In the genomic region with DNA sequence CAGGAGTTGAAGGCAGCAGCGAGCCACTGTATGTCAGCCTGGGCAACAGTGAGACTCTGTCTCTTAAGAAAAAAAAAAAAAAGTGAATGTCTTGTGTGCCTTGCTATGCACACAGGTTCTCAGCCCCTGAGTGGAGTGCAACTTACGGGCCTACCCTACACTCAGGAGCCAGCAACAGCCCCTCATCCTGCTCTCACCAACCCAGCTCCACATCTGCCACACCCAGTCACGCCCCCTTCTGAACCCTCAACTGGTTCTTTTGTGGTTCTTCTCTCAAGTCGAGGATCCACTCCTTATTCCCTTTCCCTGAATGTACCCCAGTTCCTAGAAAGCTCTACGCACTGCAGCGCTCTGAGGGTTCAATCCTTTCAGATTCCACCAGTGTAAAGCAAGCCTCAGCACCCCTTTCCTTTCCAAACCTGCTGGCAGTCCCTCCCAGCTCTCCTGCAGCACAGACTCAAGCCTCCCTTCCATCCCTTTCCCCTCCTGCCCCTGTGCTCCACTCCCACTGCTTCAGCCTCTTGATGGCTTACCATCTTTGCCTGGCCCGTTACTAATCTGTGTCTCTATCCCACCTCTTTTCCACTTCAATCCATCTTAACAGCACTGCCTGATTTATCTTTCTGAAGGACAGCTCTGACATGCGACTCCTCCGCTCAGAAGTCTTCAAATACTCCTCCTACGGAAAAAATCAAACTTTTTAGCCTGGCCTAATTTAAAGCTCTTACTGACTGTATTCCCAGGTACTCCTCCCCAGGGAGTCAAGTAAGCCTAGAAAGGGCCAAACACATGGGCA, we compare ENCODE assay signal across 16 cellular contexts. TPM values are rescaled to one million over a fixed set of nuclear protein-coding genes. Genes with fewer than 3 reads are reported as not detected.
A peak's percentile ranks its signal among the peaks of the same experiment; 100 is the strongest.
DNase-seq lines count a peak whose midpoint lies in the region; ATAC-seq and TF ChIP-seq lines count a peak whose summit lies in the region.
"Had no signal": no experiment of that assay in that cellular context is flagged by ENCODE, and none has a peak within 500 bp of the region (broad histone marks: within the 10 kb centered on the region; RNA-seq: fewer than 3 reads in every experiment).

No MANE protein-coding gene starts in this region.

- no peak overlapping the region for H4K8ac ChIP-seq in neuronal stem cell (ENCODE audit: low read depth, low read length)

- no peak for ATAC-seq in CD4-positive, CD25-positive, alpha-beta regulatory T cell (ENCODE audit: low read depth in 2 of 2)
- ATAC-seq in PC-3, result no peak

- no peak for TF ChIP-seq POLR2A in tibial nerve (IDR thresholded peaks at IDR 0.05)

- no peak overlapping the region for H3K23ac ChIP-seq in neuronal stem cell (ENCODE audit: low read depth, low read length, poor library complexity)

- H3K4me2 ChIP-seq in PC-3 (ENCODE audit: low read length), result peak overlapping the region; percentile 35
- no peak overlapping the region for H3K4me2 ChIP-seq in neuronal stem cell (ENCODE audit: insufficient read depth, low read length, poor library complexity, severe bottlenecking)

- H3K4ac ChIP-seq in neuronal stem cell (ENCODE audit: low read length), result no peak overlapping the region

- H3K36me3 ChIP-seq in CD4-positive, CD25-positive, alpha-beta regulatory T cell (ENCODE audit: control insufficient read depth, insufficient read depth, low read length), result peaks cover 12% of the 10 kb centered on the region
- H3K36me3 ChIP-seq in PC-3 (ENCODE audit: low read depth, low read length) (peaks cover 22% of the 10 kb centered on the region), neuronal stem cell (replicated peaks in 1 of 2; ENCODE audit: control insufficient read depth in 2 of 2, insufficient read depth in 2 of 2, low read length in 2 of 2) (peaks cover 7 to 71% of the 10 kb centered on the region in 2 donors), tibial nerve (peaks cover 0 to 9% (median 0%) of the 10 kb centered on the region in 3 donors)
- H3K36me3 ChIP-seq: uterus had no signal

- H2BK15ac ChIP-seq in neuronal stem cell (ENCODE audit: low read length), result no peak overlapping the region

- DNase-seq in CD4-positive, CD25-positive, alpha-beta regulatory T cell, result no peak
- no peak for DNase-seq in PC-3
- peak; percentile 38 for DNase-seq in chondrocyte (ENCODE audit: low spot score)
- DNase-seq in neuronal stem cell (ENCODE audit: low spot score), result no peak
- no peak for DNase-seq in NCI-H1694 (lab: John Stamatoyannopoulos, UW)
- DNase-seq in tibial nerve (ENCODE audit: low spot score in 2 of 2), result no peak
- no peak for DNase-seq in RPMI8226
- no peak for DNase-seq in kidney glomerular epithelial cell (lab: John Stamatoyannopoulos, UW)
- DNase-seq: effector CD4-positive, alpha-beta T cell; mesenchymal stem cell; NCI-H1092 treated with DMSO at 0.1 percent for 48 hours; NCI-H446 treated with DMSO at 0.1 percent for 48 hours; stimulated activated CD8-positive, alpha-beta memory T cell treated with anti-CD3 and anti-CD28 coated beads, Interleukin-4, amount 100 ng/mL, for 48 hours; T1000; uterus had no signal

- no peak overlapping the region for H2BK5ac ChIP-seq in neuronal stem cell (ENCODE audit: low read length)

- H3K14ac ChIP-seq in neuronal stem cell (ENCODE audit: low read length), result no peak overlapping the region

- no peak overlapping the region for H3K4me3 Mint-ChIP-seq in CD4-positive, CD25-positive, alpha-beta regulatory T cell
- H3K4me3 Mint-ChIP-seq in chondrocyte (ENCODE audit: unreplicated experiment), result no peak overlapping the region

- peaks cover 59% of the 10 kb centered on the region for H4K20me1 ChIP-seq in PC-3 (ENCODE audit: low read length)

- no peaks in the 10 kb centered on the region for H3K27me3 Mint-ChIP-seq in CD4-positive, CD25-positive, alpha-beta regulatory T cell
- no peaks in the 10 kb centered on the region for H3K27me3 Mint-ChIP-seq in chondrocyte (ENCODE audit: low read depth)
- H3K27me3 Mint-ChIP-seq: IgD-negative memory B cell had no signal

- H3K9me3 ChIP-seq in CD4-positive, CD25-positive, alpha-beta regulatory T cell (ENCODE audit: control insufficient read depth in 2 of 2, low read length in 2 of 2), result no peaks in the 10 kb centered on the region
- no peaks in the 10 kb centered on the region for H3K9me3 ChIP-seq in PC-3 (ENCODE audit: low read length)
- peaks cover 0 to 3% of the 10 kb centered on the region in 2 donors for H3K9me3 ChIP-seq in neuronal stem cell (replicated peaks in 1 of 2; ENCODE audit: control insufficient read depth in 2 of 2, insufficient read depth in 1 of 2, low read depth in 1 of 2, low read length in 2 of 2)
- H3K9me3 ChIP-seq in tibial nerve, result no peaks in the 10 kb centered on the region
- H3K9me3 ChIP-seq: uterus had no signal

- H3K79me1 ChIP-seq in neuronal stem cell (ENCODE audit: low read depth, low read length), result peaks cover 4% of the 10 kb centered on the region

- no peaks in the 10 kb centered on the region for H3K27me3 ChIP-seq in CD4-positive, CD25-positive, alpha-beta regulatory T cell (ENCODE audit: control insufficient read depth, insufficient read depth, low read length)
- H3K27me3 ChIP-seq in PC-3 (ENCODE audit: low read length) (no peaks in the 10 kb centered on the region), neuronal stem cell (ENCODE audit: control insufficient read depth in 3 of 3, insufficient read depth in 3 of 3, low read depth in 1 of 3, low read length in 3 of 3) (no peaks in the 10 kb centered on the region), tibial nerve (no peaks in the 10 kb centered on the region)
- H3K27me3 ChIP-seq: uterus had no signal

- H3K9me2 ChIP-seq in PC-3 (replicated peaks; ENCODE audit: low read length), result no peaks in the 10 kb centered on the region

- no peak overlapping the region for H2AK5ac ChIP-seq in neuronal stem cell (ENCODE audit: low read depth, low read length)

- H2AFZ ChIP-seq in PC-3 (ENCODE audit: low read length), result no peak overlapping the region
- H2AFZ ChIP-seq in neuronal stem cell (ENCODE audit: low read length), result no peak overlapping the region

- TSS peak; percentile 2 for BruUV-seq in PC-3 (replicated peaks; lab: Mats Ljungman, UMichigan)

- H3K27ac Mint-ChIP-seq in CD4-positive, CD25-positive, alpha-beta regulatory T cell, result peak overlapping the region; percentile 47 to 88 (median 70)
- peak overlapping the region; percentile 58 for H3K27ac Mint-ChIP-seq in chondrocyte (ENCODE audit: unreplicated experiment)

- WGBS in neuronal stem cell (ENCODE audit: extremely low coverage in 2 of 2, insufficient read length in 2 of 2, insufficient replicate concordance in 1 of 2), 2 donors, result no CpG with 5 or more reads among the region's 10 CpGs
- WGBS in tibial nerve, 2 donors, result 75 to 76% methylated on average over 10 of the region's 10 CpGs

- peaks cover 35% of the 10 kb centered on the region for H3K4me1 ChIP-seq in CD4-positive, CD25-positive, alpha-beta regulatory T cell (ENCODE audit: control insufficient read depth, insufficient read depth, low read length, poor library complexity, severe bottlenecking)
- H3K4me1 ChIP-seq in PC-3 (ENCODE audit: insufficient read depth, low read length) (peaks cover 18% of the 10 kb centered on the region), neuronal stem cell (ENCODE audit: control insufficient read depth in 2 of 2, insufficient read depth in 1 of 2, low read depth in 1 of 2, low read length in 2 of 2) (peaks cover 6 to 10% of the 10 kb centered on the region in 2 donors), tibial nerve (peaks cover 0 to 75% (median 21%) of the 10 kb centered on the region in 4 donors)
- H3K4me1 ChIP-seq: uterus had no signal

- CTCF ChIA-PET in PC-3 (lab: Charles Lee), result interaction anchor here (1.4 kb wide), 1 partner anchor 53 kb away, joined by 5 read pairs; no protein-coding TSS in a partner anchor

- TF ChIP-seq EP300 in tibial nerve (IDR thresholded peaks at IDR 0.05), result no peak

- no peaks in the 10 kb centered on the region for H3K9me3 Mint-ChIP-seq in CD4-positive, CD25-positive, alpha-beta regulatory T cell
- H3K9me3 Mint-ChIP-seq in chondrocyte (ENCODE audit: low read depth), result no peaks in the 10 kb centered on the region
- H3K9me3 Mint-ChIP-seq: IgD-negative memory B cell had no signal

- H3K4me1 Mint-ChIP-seq in CD4-positive, CD25-positive, alpha-beta regulatory T cell, result peaks cover 26 to 74% (median 46%) of the 10 kb centered on the region in 4 donors
- peaks cover 46% of the 10 kb centered on the region for H3K4me1 Mint-ChIP-seq in chondrocyte (ENCODE audit: low read depth)

- intact Hi-C loops in PC-3 (cut with micrococcal nuclease), result loop anchor here (1.0 kb wide), 1 partner anchor 8 kb away; no protein-coding TSS in a partner anchor

- H4K91ac ChIP-seq in neuronal stem cell (ENCODE audit: low read depth, low read length, poor library complexity), result no peak overlapping the region

- peaks cover 7% of the 10 kb centered on the region for H3K36me3 Mint-ChIP-seq in CD4-positive, CD25-positive, alpha-beta regulatory T cell
- peaks cover 5% of the 10 kb centered on the region for H3K36me3 Mint-ChIP-seq in chondrocyte (ENCODE audit: low read depth)

- H3F3A ChIP-seq in PC-3 (ENCODE audit: low read length, unreplicated experiment), result no peaks in the 10 kb centered on the region

- TF ChIP-seq CTCF in PC-3 (conservative IDR thresholded peaks at IDR 0.05; ENCODE audit: low read depth, low read length), result no peak
- no peak for TF ChIP-seq CTCF in chondrocyte (IDR thresholded peaks at IDR 0.05)
- TF ChIP-seq CTCF in tibial nerve (IDR thresholded peaks at IDR 0.05), result no peak

- no peak overlapping the region for H2BK12ac ChIP-seq in neuronal stem cell (ENCODE audit: low read length)

- H3K27ac ChIP-seq in CD4-positive, CD25-positive, alpha-beta regulatory T cell (ENCODE audit: insufficient read depth, low read length, poor library complexity, severe bottlenecking), result no peak overlapping the region
- H3K27ac ChIP-seq in PC-3 (ENCODE audit: low read length) (peak overlapping the region; percentile 59), neuronal stem cell (replicated peaks; ENCODE audit: low read length) (no peak overlapping the region), tibial nerve (no peak overlapping the region)
- H3K27ac ChIP-seq: uterus had no signal

- H3K18ac ChIP-seq in neuronal stem cell (ENCODE audit: low read length), result peak overlapping the region; percentile 19

- H2BK120ac ChIP-seq in neuronal stem cell (ENCODE audit: low read depth, low read length), result no peak overlapping the region

- POLR2A ChIA-PET in PC-3 (lab: Charles Lee; ENCODE audit: unreplicated experiment), result no interaction called here

- H3K79me2 ChIP-seq in PC-3 (ENCODE audit: low read length), result peaks cover 97% of the 10 kb centered on the region

- H3K4me3 ChIP-seq in CD4-positive, CD25-positive, alpha-beta regulatory T cell (ENCODE audit: low read depth, low read length), result no peak overlapping the region
- no peak overlapping the region for H3K4me3 ChIP-seq in PC-3 (ENCODE audit: low read length)
- no peak overlapping the region for H3K4me3 ChIP-seq in neuronal stem cell (ENCODE audit: low read length in 2 of 2)
- H3K4me3 ChIP-seq in tibial nerve, result no peak overlapping the region
- H3K4me3 ChIP-seq: uterus had no signal

- H3K9ac ChIP-seq in PC-3 (ENCODE audit: low read length) (no peak overlapping the region), neuronal stem cell (ENCODE audit: low read depth, low read length, poor library complexity) (no peak overlapping the region)

RNA-seq across cellular contexts. Expression of a gene that starts 38.1 kb away (rescaled TPM):
- 242 TPM for total RNA-seq in CD4-positive, CD25-positive, alpha-beta regulatory T cell
- 100 to 1,000 TPM in 2 of 4 donors, 10 to 100 TPM in 2; 47.0 to 106 (median 78.3) TPM for polyA plus RNA-seq in CD4-positive, CD25-positive, alpha-beta regulatory T cell
- total RNA-seq in PC-3 (2014; rRNA removed) (125 and 171 TPM in 2 replicates), chondrocyte (419 to 543 TPM (median 538 TPM) in 3 replicates), tibial nerve (100 to 1,000 TPM; 150 to 191 (median 159) TPM)
- 291 TPM for polyA plus RNA-seq in neuronal stem cell (2013, experiment 1 of 2)
- 287 TPM for polyA plus RNA-seq in neuronal stem cell (2013, experiment 2 of 2)
